ENCODE assay signal across 8 cellular contexts in genomic region chr12:57092876-57093411, GRCh38. TPM values are rescaled to one million over a fixed set of nuclear protein-coding genes. Genes with fewer than 3 reads are reported as not detected.
DNase-seq lines count a peak whose midpoint lies in the region; ATAC-seq and TF ChIP-seq lines count a peak whose summit lies in the region.
"Had no signal": no experiment of that assay in that cellular context is flagged by ENCODE, and none has a peak within 500 bp of the region (broad histone marks: within the 10 kb centered on the region; RNA-seq: fewer than 3 reads in every experiment).

No MANE protein-coding gene starts in this region.

- H3K9me3 Mint-ChIP-seq in CD8-positive, alpha-beta memory T cell, result no peaks in the 10 kb centered on the region
- H3K9me3 Mint-ChIP-seq in activated T-helper 17 cell treated with anti-CD3 and anti-CD28 coated beads, Interleukin-2, amount 50 U/mL, for 72 hours, result no peaks in the 10 kb centered on the region
- H3K9me3 Mint-ChIP-seq in neural crest cell, result no peaks in the 10 kb centered on the region

- H3K27ac Mint-ChIP-seq in CD8-positive, alpha-beta memory T cell, result peak overlapping the region; percentile 47 to 95 (median 83)
- H3K27ac Mint-ChIP-seq in activated T-helper 17 cell treated with anti-CD3 and anti-CD28 coated beads, Interleukin-2, amount 50 U/mL, for 72 hours, result peak overlapping the region; percentile 93
- peak overlapping the region; percentile 19 for H3K27ac Mint-ChIP-seq in neural crest cell (ENCODE audit: unreplicated experiment)

- no peak overlapping the region for H3K27ac ChIP-seq in CD8-positive, alpha-beta memory T cell (ENCODE audit: low read depth, low read length)

- H3K27me3 Mint-ChIP-seq in CD8-positive, alpha-beta memory T cell, result no peaks in the 10 kb centered on the region
- no peaks in the 10 kb centered on the region for H3K27me3 Mint-ChIP-seq in activated T-helper 17 cell treated with anti-CD3 and anti-CD28 coated beads, Interleukin-2, amount 50 U/mL, for 72 hours
- peaks cover 3% of the 10 kb centered on the region for H3K27me3 Mint-ChIP-seq in neural crest cell (ENCODE audit: low read depth)

- no peak overlapping the region for H3K4me3 ChIP-seq in CD8-positive, alpha-beta memory T cell (ENCODE audit: low read length)

- no peak for ATAC-seq in activated T-helper 17 cell treated with anti-CD3 and anti-CD28 coated beads, Interleukin-2, amount 50 U/mL, for 72 hours (replicated peaks)
- no peak for ATAC-seq in HG03520 (IDR thresholded peaks at IDR 0.05; ENCODE audit: unreplicated experiment)

- H3K36me3 Mint-ChIP-seq in CD8-positive, alpha-beta memory T cell, result peaks cover 0 to 74% (median 2%) of the 10 kb centered on the region in 3 donors
- H3K36me3 Mint-ChIP-seq in activated T-helper 17 cell treated with anti-CD3 and anti-CD28 coated beads, Interleukin-2, amount 50 U/mL, for 72 hours (ENCODE audit: low read depth), result peaks cover 95% of the 10 kb centered on the region
- peaks cover 8% of the 10 kb centered on the region for H3K36me3 Mint-ChIP-seq in neural crest cell (ENCODE audit: low read depth)

- POLR2A ChIA-PET in CD8-positive, alpha-beta memory T cell (lab: Charles Lee), result interaction anchor here (1.1 to 10.9 kb wide), 5 partner anchors 14 to 23 kb away, joined by 3 to 131 read pairs (median 4); partner anchors contain the start of genes NEMP1 and STAT6

- CTCF ChIA-PET in CD8-positive, alpha-beta memory T cell (lab: Charles Lee), result interaction anchor here (1.3 to 14.7 kb wide), 5 partner anchors 14 to 23 kb away, joined by 3 to 195 read pairs (median 21); partner anchors contain the start of genes NEMP1 and STAT6

- DNase-seq in CD8-positive, alpha-beta memory T cell, result no peak
- DNase-seq in neural crest cell (ENCODE audit: low read depth, low spot score) (no peak), amniotic stem cell (lab: John Stamatoyannopoulos, UW) (no peak), HT-29 (ENCODE audit: low spot score) (no peak)
- DNase-seq: NCI-H1417 had no signal

- H3K4me3 Mint-ChIP-seq in CD8-positive, alpha-beta memory T cell, result peak overlapping the region in 3 of 7 donors; percentile 37 to 83 (median 62)
- H3K4me3 Mint-ChIP-seq in activated T-helper 17 cell treated with anti-CD3 and anti-CD28 coated beads, Interleukin-2, amount 50 U/mL, for 72 hours, result peak overlapping the region; percentile 97
- peak overlapping the region; percentile 91 for H3K4me3 Mint-ChIP-seq in neural crest cell

- H3K4me1 ChIP-seq in CD8-positive, alpha-beta memory T cell (ENCODE audit: insufficient read depth, low read length), result peaks cover 33% of the 10 kb centered on the region

- H3K4me1 Mint-ChIP-seq in CD8-positive, alpha-beta memory T cell, result peaks cover 33 to 62% (median 40%) of the 10 kb centered on the region in 3 donors
- peaks cover 38% of the 10 kb centered on the region for H3K4me1 Mint-ChIP-seq in activated T-helper 17 cell treated with anti-CD3 and anti-CD28 coated beads, Interleukin-2, amount 50 U/mL, for 72 hours
- peaks cover 65% of the 10 kb centered on the region for H3K4me1 Mint-ChIP-seq in neural crest cell

- no peaks in the 10 kb centered on the region for H3K9me3 ChIP-seq in CD8-positive, alpha-beta memory T cell (ENCODE audit: low read length)

- peaks cover 36% of the 10 kb centered on the region for H3K36me3 ChIP-seq in CD8-positive, alpha-beta memory T cell (ENCODE audit: insufficient read depth, low read length)

- TF ChIP-seq CTCF in neural crest cell (conservative IDR thresholded peaks at IDR 0.05), result no peak

- no peaks in the 10 kb centered on the region for H3K27me3 ChIP-seq in CD8-positive, alpha-beta memory T cell (ENCODE audit: insufficient read depth, low read length, poor library complexity, severe bottlenecking)

RNA-seq across cellular contexts. Expression of gene NAB2, which starts 4.0 kb away (rescaled TPM):
- total RNA-seq in CD8-positive, alpha-beta memory T cell, result 10 to 100 TPM; 37.7 to 40.1 TPM
- polyA plus RNA-seq in CD8-positive, alpha-beta memory T cell, result 1.6 TPM
- total RNA-seq in activated T-helper 17 cell treated with anti-CD3 and anti-CD28 coated beads, Interleukin-2, amount 50 U/mL, for 72 hours, result 10 to 100 TPM; 20.6 to 61.4 TPM
- total RNA-seq in neural crest cell, result 58.0 and 61.2 TPM in 2 replicates
- total RNA-seq in HT-29 (2014; rRNA removed; shearing (Covaris generic)), result 17.8 and 19.3 TPM in 2 replicates

RNA-seq across cellular contexts. Expression of gene NEMP1, which starts 14.4 kb away (rescaled TPM):
- 10 to 100 TPM; 50.5 to 50.9 TPM for total RNA-seq in CD8-positive, alpha-beta memory T cell
- polyA plus RNA-seq in CD8-positive, alpha-beta memory T cell, result 3.8 TPM
- total RNA-seq in activated T-helper 17 cell treated with anti-CD3 and anti-CD28 coated beads, Interleukin-2, amount 50 U/mL, for 72 hours, result 100 to 1,000 TPM in 1 of 2 donors, 10 to 100 TPM in 1; 62.3 to 117 TPM
- 44.0 and 49.6 TPM in 2 replicates for total RNA-seq in neural crest cell
- 12.5 and 13.6 TPM in 2 replicates for total RNA-seq in HT-29 (2014; rRNA removed; shearing (Covaris generic))

RNA-seq across cellular contexts. Expression of gene STAT6, which starts 18.2 kb away (rescaled TPM):
- total RNA-seq in CD8-positive, alpha-beta memory T cell, result 100 to 1,000 TPM; 262 to 265 TPM
- polyA plus RNA-seq in CD8-positive, alpha-beta memory T cell, result 82.8 TPM
- total RNA-seq in activated T-helper 17 cell treated with anti-CD3 and anti-CD28 coated beads, Interleukin-2, amount 50 U/mL, for 72 hours, result 100 to 1,000 TPM; 177 to 332 TPM
- total RNA-seq in neural crest cell, result 40.2 and 41.7 TPM in 2 replicates
- 114 and 125 TPM in 2 replicates for total RNA-seq in HT-29 (2014; rRNA removed; shearing (Covaris generic))

RNA-seq across cellular contexts. Expression of gene LRP1, which starts 35.3 kb away (rescaled TPM):
- total RNA-seq in CD8-positive, alpha-beta memory T cell, result 1 to 10 TPM; 2.3 to 2.5 TPM
- 0.29 TPM for polyA plus RNA-seq in CD8-positive, alpha-beta memory T cell
- 10 to 100 TPM in 1 of 2 donors, 1 to 10 TPM in 1; 2.4 to 20.2 TPM for total RNA-seq in activated T-helper 17 cell treated with anti-CD3 and anti-CD28 coated beads, Interleukin-2, amount 50 U/mL, for 72 hours
- total RNA-seq in neural crest cell, result 61.8 and 62.7 TPM in 2 replicates
- total RNA-seq in HT-29 (2014; rRNA removed; shearing (Covaris generic)), result 22.8 and 25.2 TPM in 2 replicates

RNA-seq across cellular contexts. Expression of gene MYO1A, which starts 43.0 kb away (rescaled TPM):
- under 1 TPM; 0.51 to 0.70 TPM for total RNA-seq in CD8-positive, alpha-beta memory T cell
- polyA plus RNA-seq in CD8-positive, alpha-beta memory T cell, result 0.40 TPM
- 1 to 10 TPM; 2.1 to 5.1 TPM for total RNA-seq in activated T-helper 17 cell treated with anti-CD3 and anti-CD28 coated beads, Interleukin-2, amount 50 U/mL, for 72 hours
- total RNA-seq in neural crest cell, result 0.25 and 0.40 TPM in 2 replicates
- 0.76 and 1.8 TPM in 2 replicates for total RNA-seq in HT-29 (2014; rRNA removed; shearing (Covaris generic))
- total RNA-seq: epithelial cell of proximal tubule had no signal

Comparison
In these comparisons a context has a peak if more than half of its experiments do, and no peak if none do; other contexts are left out.
1. H3K27ac Mint-ChIP-seq: peak in every context shown above with its lines; median percentile 93 in activated T-helper 17 cell treated with anti-CD3 and anti-CD28 coated beads, Interleukin-2, amount 50 U/mL, for 72 hours; 83 in CD8-positive, alpha-beta memory T cell; 19 in neural crest cell.